ENCODE assay signal across 10 cellular contexts in the genomic region with DNA sequence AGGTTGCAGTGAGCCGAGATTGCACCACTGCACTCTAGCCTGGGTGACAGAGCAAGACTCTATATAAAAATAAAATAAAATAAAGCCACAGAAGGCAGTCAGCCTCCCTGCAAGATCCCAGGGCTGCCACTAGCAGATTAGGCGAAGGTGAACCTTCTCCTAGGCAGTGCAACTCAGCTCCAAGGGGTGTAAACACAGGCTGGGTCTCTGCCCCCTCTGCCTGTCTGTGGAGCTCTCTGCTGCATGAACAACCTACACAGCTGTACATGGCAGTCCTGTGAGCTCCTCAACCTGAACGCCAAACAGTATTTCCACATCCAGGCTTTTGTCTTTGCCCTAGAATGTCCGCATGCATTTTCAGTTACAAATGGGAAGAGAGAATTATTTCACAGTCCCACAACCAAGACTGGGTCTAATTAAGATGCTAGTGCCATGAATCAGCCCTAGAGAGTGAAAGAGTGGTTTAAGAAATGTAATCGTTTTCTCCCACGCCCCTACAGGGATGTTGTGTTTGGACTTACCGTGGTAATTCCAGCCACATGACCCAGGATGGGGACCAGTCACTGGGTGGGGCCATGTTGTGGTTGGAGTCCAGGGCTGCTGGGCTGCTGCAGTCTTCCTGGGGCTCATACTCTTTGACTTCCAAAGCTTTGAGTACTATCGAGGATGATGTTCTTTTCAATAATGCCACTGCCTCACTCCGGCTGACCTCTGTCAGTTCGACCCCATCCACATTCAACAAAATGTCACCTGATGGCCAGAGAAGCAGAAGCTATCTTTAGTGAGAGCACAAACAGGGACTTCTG.
DNase-seq lines count a peak whose midpoint lies in the region; ATAC-seq and TF ChIP-seq lines count a peak whose summit lies in the region.
"Had no signal": no experiment of that assay in that cellular context is flagged by ENCODE, and none has a peak within 500 bp of the region (broad histone marks: within the 10 kb centered on the region; RNA-seq: fewer than 3 reads in every experiment).

No MANE protein-coding gene starts in this region.

- no peaks in the 10 kb centered on the region for H3K27me3 ChIP-seq in BJ (ENCODE audit: control insufficient read depth, insufficient read depth, low read length)

- DNase-seq in BJ (ENCODE audit: low read depth) (peak; percentile 99), MV-4-11 (lab: John Stamatoyannopoulos, UW) (peak; percentile 11), dedifferentiated amniotic fluid mesenchymal stem cell (ENCODE audit: extremely low spot score) (peak; percentile 99), myocyte (ENCODE audit: low read depth) (peak; percentile 93), left colon (no peak), erythroblast (lab: John Stamatoyannopoulos, UW) (no peak), COLO668 (lab: John Stamatoyannopoulos, UW; ENCODE audit: unreplicated experiment) (no peak)
- no peak for DNase-seq in activated CD8-positive, alpha-beta T cell treated with anti-CD3 and anti-CD28 coated beads for 36 hours
- DNase-seq: COR-L47, NCI-H1417 treated with DMSO at 0.1 percent for 48 hours had no signal

- H3K9me3 Mint-ChIP-seq in activated CD8-positive, alpha-beta T cell treated with anti-CD3 and anti-CD28 coated beads for 36 hours, result peaks cover 8% of the 10 kb centered on the region

- no peak for TF ChIP-seq POLR2A in erythroblast (IDR thresholded peaks at IDR 0.05; ENCODE audit: low read length)

- no peak overlapping the region for H3K4me3 ChIP-seq in BJ (ENCODE audit: low read depth, low read length)

- CTCF ChIA-PET in BJ (lab: Yijun Ruan, JAX), result interaction anchor here (0.6 to 2.9 kb wide), 6 partner anchors 12 to 464 kb away, joined by 3 to 10 read pairs (median 3); no protein-coding TSS in a partner anchor
- CTCF ChIA-PET in activated CD8-positive, alpha-beta T cell treated with anti-CD3 and anti-CD28 coated beads for 36 hours (lab: Charles Lee), result interaction anchor here (1.3 to 1.6 kb wide), 2 partner anchors 14 to 25 kb away, joined by 3 to 4 read pairs; no protein-coding TSS in a partner anchor

- no peaks in the 10 kb centered on the region for H3K36me3 Mint-ChIP-seq in activated CD8-positive, alpha-beta T cell treated with anti-CD3 and anti-CD28 coated beads for 36 hours (ENCODE audit: low read depth)

- intact Hi-C loops in left colon (cut with DNase I, micrococcal nuclease), result no loop called here
- intact Hi-C loops in activated CD8-positive, alpha-beta T cell treated with anti-CD3 and anti-CD28 coated beads for 36 hours (cut with micrococcal nuclease), result no loop called here

- no peak for TF ChIP-seq CTCF in BJ (IDR thresholded peaks at IDR 0.05; ENCODE audit: insufficient read depth, low read depth, low read length)
- no peak for TF ChIP-seq CTCF in activated CD8-positive, alpha-beta T cell treated with anti-CD3 and anti-CD28 coated beads for 36 hours (IDR thresholded peaks at IDR 0.05)

- POLR2A ChIA-PET in BJ (lab: Charles Lee), result interaction anchor here (1.0 kb wide), 1 partner anchor 206 kb away, joined by 3 read pairs; no protein-coding TSS in a partner anchor
- POLR2A ChIA-PET in activated CD8-positive, alpha-beta T cell treated with anti-CD3 and anti-CD28 coated beads for 36 hours (lab: Charles Lee), result no interaction called here

- peaks cover 4% of the 10 kb centered on the region for H3K27me3 Mint-ChIP-seq in activated CD8-positive, alpha-beta T cell treated with anti-CD3 and anti-CD28 coated beads for 36 hours

- H3K4me3 Mint-ChIP-seq in activated CD8-positive, alpha-beta T cell treated with anti-CD3 and anti-CD28 coated beads for 36 hours, result no peak overlapping the region

- no peak overlapping the region for H3K27ac Mint-ChIP-seq in activated CD8-positive, alpha-beta T cell treated with anti-CD3 and anti-CD28 coated beads for 36 hours

- no peaks in the 10 kb centered on the region for H3K36me3 ChIP-seq in BJ (ENCODE audit: control insufficient read depth, insufficient read depth, low read length)

- no peaks in the 10 kb centered on the region for H3K4me1 Mint-ChIP-seq in activated CD8-positive, alpha-beta T cell treated with anti-CD3 and anti-CD28 coated beads for 36 hours (ENCODE audit: low read depth)

- ATAC-seq in left colon, result no peak
- no peak for ATAC-seq in activated CD8-positive, alpha-beta T cell treated with anti-CD3 and anti-CD28 coated beads for 36 hours

Comparison
In these comparisons a context has a peak if more than half of its experiments do, and no peak if none do; other contexts are left out.
1. DNase-seq: peak in BJ (single experiment), MV-4-11 (single experiment), dedifferentiated amniotic fluid mesenchymal stem cell (single experiment) and myocyte (single experiment); none in left colon (0 of 2), erythroblast (0 of 2), activated CD8-positive, alpha-beta T cell treated with anti-CD3 and anti-CD28 coated beads for 36 hours (single experiment) and COLO668 (single experiment).